In genomic region chr4:146040623-146041022, GRCh38 we compare ENCODE assay signal across 14 cellular contexts.
"Had no signal": no experiment of that assay in that cellular context is flagged by ENCODE, and none has a peak within 500 bp of the region (broad histone marks: within the 10 kb centered on the region; RNA-seq: fewer than 3 reads in every experiment).

No MANE protein-coding gene starts in this region.

- FAIRE-seq: urothelium cell line had no signal

- H3K4me1 ChIP-seq: body of pancreas, neural progenitor cell, parathyroid adenoma, right atrium auricular region, thyroid gland had no signal

- H3K27me3 ChIP-seq: body of pancreas, hepatocyte, neural progenitor cell, right atrium auricular region, thyroid gland had no signal

- H3K4me3 ChIP-seq: body of pancreas, hepatocyte, neural progenitor cell, right atrium auricular region, skin epidermis, thyroid gland had no signal

- H3K27ac ChIP-seq: body of pancreas, hepatocyte, neural progenitor cell, parathyroid adenoma, right atrium auricular region, skin epidermis, thyroid gland had no signal

- DNase-seq: activated B cell treated with CpG ODN at 0.5 μM for 24 hours; activated CD4-positive, alpha-beta T cell treated with anti-CD3 and anti-CD28 coated beads, Interleukin-2, amount 10 ng/mL, durations not matched to agents 7 days and 5 days; activated effector memory CD4-positive, alpha-beta T cell treated with Interleukin-2 at 50 U/mL for 16 hours; activated T-cell treated with anti-CD3 and anti-CD28 coated beads, Interleukin-2, amount 50 U/mL, for 24 hours; amniotic stem cell; body of pancreas; dermis blood vessel endothelial cell; thyroid gland had no signal

- H3K9ac ChIP-seq: neural progenitor cell, parathyroid adenoma had no signal

- H2AFZ ChIP-seq: hepatocyte, neural progenitor cell, parathyroid adenoma had no signal

- H3K36me3 ChIP-seq: neural progenitor cell, right atrium auricular region, thyroid gland had no signal

- H3K9me3 ChIP-seq: body of pancreas, right atrium auricular region, thyroid gland had no signal

- H3K4me2 ChIP-seq: hepatocyte, neural progenitor cell had no signal

- ATAC-seq: body of pancreas had no signal

- H3K79me2 ChIP-seq: hepatocyte, parathyroid adenoma had no signal
